In the genomic region with DNA sequence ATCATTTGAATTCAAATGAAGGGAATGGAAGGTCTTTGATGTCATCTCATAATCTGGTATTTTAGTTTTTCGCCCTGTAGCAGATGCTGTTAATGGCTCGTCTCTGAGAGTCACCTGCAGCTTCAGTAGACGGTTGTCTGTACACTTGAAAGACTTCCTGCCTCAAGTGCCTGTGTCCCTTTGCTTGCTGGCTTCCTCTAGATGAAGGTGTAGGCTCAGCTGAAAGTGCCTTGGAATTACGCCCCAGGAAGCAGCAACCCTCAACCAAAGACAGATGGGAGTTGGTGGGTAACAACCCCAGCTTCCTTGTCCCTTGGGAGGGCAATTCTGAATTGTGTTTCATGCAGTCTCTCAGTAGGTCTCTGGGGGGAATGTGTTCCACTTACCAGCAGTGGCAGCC, we compare ENCODE assay signal across 1 cellular context.
TF ChIP-seq lines count a peak whose summit lies in the region.

No MANE protein-coding gene starts in this region.

TF ChIP-seq in GM23338, 12 proteins besides CTCF, POLR2A, EP300 and RAD21 (continued from another document):
- TF ChIP-seq, protein P1, sequence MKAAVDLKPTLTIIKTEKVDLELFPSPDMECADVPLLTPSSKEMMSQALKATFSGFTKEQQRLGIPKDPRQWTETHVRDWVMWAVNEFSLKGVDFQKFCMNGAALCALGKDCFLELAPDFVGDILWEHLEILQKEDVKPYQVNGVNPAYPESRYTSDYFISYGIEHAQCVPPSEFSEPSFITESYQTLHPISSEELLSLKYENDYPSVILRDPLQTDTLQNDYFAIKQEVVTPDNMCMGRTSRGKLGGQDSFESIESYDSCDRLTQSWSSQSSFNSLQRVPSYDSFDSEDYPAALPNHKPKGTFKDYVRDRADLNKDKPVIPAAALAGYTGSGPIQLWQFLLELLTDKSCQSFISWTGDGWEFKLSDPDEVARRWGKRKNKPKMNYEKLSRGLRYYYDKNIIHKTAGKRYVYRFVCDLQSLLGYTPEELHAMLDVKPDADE (IDR thresholded peaks at IDR 0.05), result no peak
- TF ChIP-seq, protein P2, sequence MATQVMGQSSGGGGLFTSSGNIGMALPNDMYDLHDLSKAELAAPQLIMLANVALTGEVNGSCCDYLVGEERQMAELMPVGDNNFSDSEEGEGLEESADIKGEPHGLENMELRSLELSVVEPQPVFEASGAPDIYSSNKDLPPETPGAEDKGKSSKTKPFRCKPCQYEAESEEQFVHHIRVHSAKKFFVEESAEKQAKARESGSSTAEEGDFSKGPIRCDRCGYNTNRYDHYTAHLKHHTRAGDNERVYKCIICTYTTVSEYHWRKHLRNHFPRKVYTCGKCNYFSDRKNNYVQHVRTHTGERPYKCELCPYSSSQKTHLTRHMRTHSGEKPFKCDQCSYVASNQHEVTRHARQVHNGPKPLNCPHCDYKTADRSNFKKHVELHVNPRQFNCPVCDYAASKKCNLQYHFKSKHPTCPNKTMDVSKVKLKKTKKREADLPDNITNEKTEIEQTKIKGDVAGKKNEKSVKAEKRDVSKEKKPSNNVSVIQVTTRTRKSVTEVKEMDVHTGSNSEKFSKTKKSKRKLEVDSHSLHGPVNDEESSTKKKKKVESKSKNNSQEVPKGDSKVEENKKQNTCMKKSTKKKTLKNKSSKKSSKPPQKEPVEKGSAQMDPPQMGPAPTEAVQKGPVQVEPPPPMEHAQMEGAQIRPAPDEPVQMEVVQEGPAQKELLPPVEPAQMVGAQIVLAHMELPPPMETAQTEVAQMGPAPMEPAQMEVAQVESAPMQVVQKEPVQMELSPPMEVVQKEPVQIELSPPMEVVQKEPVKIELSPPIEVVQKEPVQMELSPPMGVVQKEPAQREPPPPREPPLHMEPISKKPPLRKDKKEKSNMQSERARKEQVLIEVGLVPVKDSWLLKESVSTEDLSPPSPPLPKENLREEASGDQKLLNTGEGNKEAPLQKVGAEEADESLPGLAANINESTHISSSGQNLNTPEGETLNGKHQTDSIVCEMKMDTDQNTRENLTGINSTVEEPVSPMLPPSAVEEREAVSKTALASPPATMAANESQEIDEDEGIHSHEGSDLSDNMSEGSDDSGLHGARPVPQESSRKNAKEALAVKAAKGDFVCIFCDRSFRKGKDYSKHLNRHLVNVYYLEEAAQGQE (IDR thresholded peaks at IDR 0.05; ENCODE audit: unreplicated experiment), result no peak
- TF ChIP-seq NANOG (IDR thresholded peaks at IDR 0.05; ENCODE audit: borderline replicate concordance) (no peak), STAT1 (IDR thresholded peaks at IDR 0.05; ENCODE audit: unreplicated experiment) (no peak), POLR2AphosphoS5 (IDR thresholded peaks at IDR 0.05; ENCODE audit: low read depth) (no peak), ZNF331 (CRISPR knock-in tag; IDR thresholded peaks at IDR 0.05; ENCODE audit: low read depth) (no peak), EZH2 (IDR thresholded peaks at IDR 0.05; ENCODE audit: low read depth, unreplicated experiment) (no peak), EZH2phosphoT487 (IDR thresholded peaks at IDR 0.05; ENCODE audit: unreplicated experiment) (no peak), CREB1 (CRISPR knock-in tag; IDR thresholded peaks at IDR 0.05; ENCODE audit: low read depth) (no peak)
- TF ChIP-seq, protein P3, sequence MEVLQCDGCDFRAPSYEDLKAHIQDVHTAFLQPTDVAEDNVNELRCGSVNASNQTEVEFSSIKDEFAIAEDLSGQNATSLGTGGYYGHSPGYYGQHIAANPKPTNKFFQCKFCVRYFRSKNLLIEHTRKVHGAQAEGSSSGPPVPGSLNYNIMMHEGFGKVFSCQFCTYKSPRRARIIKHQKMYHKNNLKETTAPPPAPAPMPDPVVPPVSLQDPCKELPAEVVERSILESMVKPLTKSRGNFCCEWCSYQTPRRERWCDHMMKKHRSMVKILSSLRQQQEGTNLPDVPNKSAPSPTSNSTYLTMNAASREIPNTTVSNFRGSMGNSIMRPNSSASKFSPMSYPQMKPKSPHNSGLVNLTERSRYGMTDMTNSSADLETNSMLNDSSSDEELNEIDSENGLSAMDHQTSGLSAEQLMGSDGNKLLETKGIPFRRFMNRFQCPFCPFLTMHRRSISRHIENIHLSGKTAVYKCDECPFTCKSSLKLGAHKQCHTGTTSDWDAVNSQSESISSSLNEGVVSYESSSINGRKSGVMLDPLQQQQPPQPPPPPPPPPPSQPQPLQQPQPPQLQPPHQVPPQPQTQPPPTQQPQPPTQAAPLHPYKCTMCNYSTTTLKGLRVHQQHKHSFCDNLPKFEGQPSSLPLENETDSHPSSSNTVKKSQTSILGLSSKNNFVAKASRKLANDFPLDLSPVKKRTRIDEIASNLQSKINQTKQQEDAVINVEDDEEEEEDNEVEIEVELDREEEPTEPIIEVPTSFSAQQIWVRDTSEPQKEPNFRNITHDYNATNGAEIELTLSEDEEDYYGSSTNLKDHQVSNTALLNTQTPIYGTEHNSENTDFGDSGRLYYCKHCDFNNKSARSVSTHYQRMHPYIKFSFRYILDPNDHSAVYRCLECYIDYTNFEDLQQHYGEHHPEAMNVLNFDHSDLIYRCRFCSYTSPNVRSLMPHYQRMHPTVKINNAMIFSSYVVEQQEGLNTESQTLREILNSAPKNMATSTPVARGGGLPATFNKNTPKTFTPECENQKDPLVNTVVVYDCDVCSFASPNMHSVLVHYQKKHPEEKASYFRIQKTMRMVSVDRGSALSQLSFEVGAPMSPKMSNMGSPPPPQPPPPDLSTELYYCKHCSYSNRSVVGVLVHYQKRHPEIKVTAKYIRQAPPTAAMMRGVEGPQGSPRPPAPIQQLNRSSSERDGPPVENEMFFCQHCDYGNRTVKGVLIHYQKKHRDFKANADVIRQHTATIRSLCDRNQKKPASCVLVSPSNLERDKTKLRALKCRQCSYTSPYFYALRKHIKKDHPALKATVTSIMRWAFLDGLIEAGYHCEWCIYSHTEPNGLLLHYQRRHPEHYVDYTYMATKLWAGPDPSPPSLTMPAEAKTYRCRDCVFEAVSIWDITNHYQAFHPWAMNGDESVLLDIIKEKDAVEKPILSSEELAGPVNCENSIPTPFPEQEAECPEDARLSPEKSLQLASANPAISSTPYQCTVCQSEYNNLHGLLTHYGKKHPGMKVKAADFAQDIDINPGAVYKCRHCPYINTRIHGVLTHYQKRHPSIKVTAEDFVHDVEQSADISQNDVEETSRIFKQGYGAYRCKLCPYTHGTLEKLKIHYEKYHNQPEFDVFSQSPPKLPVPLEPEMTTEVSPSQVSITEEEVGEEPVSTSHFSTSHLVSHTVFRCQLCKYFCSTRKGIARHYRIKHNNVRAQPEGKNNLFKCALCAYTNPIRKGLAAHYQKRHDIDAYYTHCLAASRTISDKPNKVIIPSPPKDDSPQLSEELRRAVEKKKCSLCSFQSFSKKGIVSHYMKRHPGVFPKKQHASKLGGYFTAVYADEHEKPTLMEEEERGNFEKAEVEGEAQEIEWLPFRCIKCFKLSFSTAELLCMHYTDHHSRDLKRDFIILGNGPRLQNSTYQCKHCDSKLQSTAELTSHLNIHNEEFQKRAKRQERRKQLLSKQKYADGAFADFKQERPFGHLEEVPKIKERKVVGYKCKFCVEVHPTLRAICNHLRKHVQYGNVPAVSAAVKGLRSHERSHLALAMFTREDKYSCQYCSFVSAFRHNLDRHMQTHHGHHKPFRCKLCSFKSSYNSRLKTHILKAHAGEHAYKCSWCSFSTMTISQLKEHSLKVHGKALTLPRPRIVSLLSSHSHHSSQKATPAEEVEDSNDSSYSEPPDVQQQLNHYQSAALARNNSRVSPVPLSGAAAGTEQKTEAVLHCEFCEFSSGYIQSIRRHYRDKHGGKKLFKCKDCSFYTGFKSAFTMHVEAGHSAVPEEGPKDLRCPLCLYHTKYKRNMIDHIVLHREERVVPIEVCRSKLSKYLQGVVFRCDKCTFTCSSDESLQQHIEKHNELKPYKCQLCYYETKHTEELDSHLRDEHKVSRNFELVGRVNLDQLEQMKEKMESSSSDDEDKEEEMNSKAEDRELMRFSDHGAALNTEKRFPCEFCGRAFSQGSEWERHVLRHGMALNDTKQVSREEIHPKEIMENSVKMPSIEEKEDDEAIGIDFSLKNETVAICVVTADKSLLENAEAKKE (CRISPR knock-in tag; IDR thresholded peaks at IDR 0.05), result no peak
